Comparison of ENCODE assay signal across 25 cellular contexts in the genomic region with DNA sequence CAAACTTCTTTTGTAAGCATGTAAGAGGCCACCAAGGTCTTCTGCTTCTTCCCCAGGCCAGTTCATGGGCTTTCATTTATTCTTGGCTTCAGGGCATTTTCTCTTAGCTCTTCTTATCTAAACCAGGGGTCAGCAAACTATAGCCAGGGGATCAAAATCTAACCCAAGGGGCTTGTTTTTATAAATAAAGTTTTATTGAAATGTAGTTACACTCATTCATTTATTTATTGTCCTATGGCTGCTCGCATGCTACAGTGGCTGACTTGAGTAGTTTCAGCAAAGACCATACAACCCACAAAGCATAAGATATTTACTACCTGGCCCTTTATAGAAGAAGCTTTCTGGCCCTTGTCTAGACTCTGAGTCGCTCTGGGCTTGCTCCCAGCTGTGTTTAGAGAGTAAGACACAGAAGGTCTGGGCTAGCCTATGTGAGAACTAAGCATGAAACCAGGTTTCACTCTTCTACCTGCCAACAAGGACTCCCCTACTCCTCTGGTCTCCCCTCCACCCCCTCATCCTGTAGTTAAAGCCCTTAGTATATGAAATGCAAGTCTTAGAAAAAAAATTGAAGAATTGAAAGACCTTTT. TPM values are rescaled to one million over a fixed set of nuclear protein-coding genes. Genes with fewer than 3 reads are reported as not detected.
DNase-seq lines count a peak whose midpoint lies in the region; ATAC-seq, FAIRE-seq and TF ChIP-seq lines count a peak whose summit lies in the region.
"Had no signal": no experiment of that assay in that cellular context is flagged by ENCODE, and none has a peak within 500 bp of the region (broad histone marks: within the 10 kb centered on the region; RNA-seq: fewer than 3 reads in every experiment).

No MANE protein-coding gene starts in this region.

- H3K4me3 ChIP-seq in astrocyte (ENCODE audit: insufficient read depth, low read depth, low read length): no peak overlapping the region
- H3K4me3 ChIP-seq: body of pancreas, pancreas, upper lobe of left lung had no signal

- no peak for DNase-seq in astrocyte (ENCODE audit: low read depth)
- no peak for DNase-seq in activated CD8-positive, alpha-beta memory T cell treated with anti-CD3 and anti-CD28 coated beads, Interleukin-2, amount 10 ng/mL, durations not matched to agents 7 days and 5 days
- no peak for DNase-seq in D341Med (ENCODE audit: low spot score)
- DNase-seq in Kasumi-1 (lab: John Stamatoyannopoulos, UW): no peak
- no peak for DNase-seq in superior temporal gyrus (ENCODE audit: extremely low spot score)
- DNase-seq: activated CD4-positive, alpha-beta T cell treated with anti-CD3 and anti-CD28 coated beads, Interleukin-2, amount 50 U/mL, for 48 hours; activated T-cell treated with anti-CD3 and anti-CD28 coated beads, Interleukin-2, amount 50 U/mL, for 24 hours; body of pancreas; CD4-positive, alpha-beta memory T cell; DND-41; H9; NCI-H1105; NCI-H69; pancreas; upper lobe of left lung had no signal

- H3K27me3 Mint-ChIP-seq in astrocyte (ENCODE audit: low read depth, unreplicated experiment): peaks cover 7% of the 10 kb centered on the region
- peaks cover 2% of the 10 kb centered on the region for H3K27me3 Mint-ChIP-seq in activated CD8-positive, alpha-beta memory T cell treated with anti-CD3 and anti-CD28 coated beads, Interleukin-2, amount 10 ng/mL, durations not matched to agents 7 days and 5 days
- H3K27me3 Mint-ChIP-seq: activated T-cell treated with anti-CD3 and anti-CD28 coated beads, Interleukin-2, amount 50 U/mL, for 24 hours; stimulated activated naive CD8-positive, alpha-beta T cell treated with anti-CD3 and anti-CD28 coated beads, Interleukin-15, Interleukin-2, amounts not matched to agents 100 ng/mL and 50 ng/mL, for 24 hours had no signal

- no peak overlapping the region for H3K4me2 ChIP-seq in astrocyte (ENCODE audit: low read length)
- H3K4me2 ChIP-seq: KMS-11 had no signal

- no peaks in the 10 kb centered on the region for H4K20me1 ChIP-seq in astrocyte (ENCODE audit: insufficient read depth, low read length)

- H3K27ac Mint-ChIP-seq in astrocyte (ENCODE audit: unreplicated experiment): peak overlapping the region; percentile 68
- no peak overlapping the region for H3K27ac Mint-ChIP-seq in activated CD8-positive, alpha-beta memory T cell treated with anti-CD3 and anti-CD28 coated beads, Interleukin-2, amount 10 ng/mL, durations not matched to agents 7 days and 5 days
- H3K27ac Mint-ChIP-seq: activated naive CD4-positive, alpha-beta T cell treated with anti-CD3 and anti-CD28 coated beads, Interleukin-2, amount 50 U/mL, for 72 hours; activated T-cell treated with anti-CD3 and anti-CD28 coated beads, Interleukin-2, amount 50 U/mL, for 24 hours; CD4-positive, alpha-beta memory T cell; H9; stimulated activated naive CD8-positive, alpha-beta T cell treated with anti-CD3 and anti-CD28 coated beads, Interleukin-15, Interleukin-2, amounts not matched to agents 100 ng/mL and 50 ng/mL, for 24 hours; T-helper 1 cell treated with Interleukin-12 subunit alpha and Interleukin-12 subunit beta and Interleukin-4 antibody, amounts not matched to agents 30 μg/mL and 1 μg/mL, for 36 hours had no signal

- no peaks in the 10 kb centered on the region for H3K9me3 Mint-ChIP-seq in astrocyte (ENCODE audit: unreplicated experiment)
- H3K9me3 Mint-ChIP-seq in activated CD8-positive, alpha-beta memory T cell treated with anti-CD3 and anti-CD28 coated beads, Interleukin-2, amount 10 ng/mL, durations not matched to agents 7 days and 5 days (ENCODE audit: low read depth): no peaks in the 10 kb centered on the region
- H3K9me3 Mint-ChIP-seq: activated naive CD4-positive, alpha-beta T cell treated with anti-CD3 and anti-CD28 coated beads, Interleukin-2, amount 50 U/mL, for 72 hours; activated T-cell treated with anti-CD3 and anti-CD28 coated beads, Interleukin-2, amount 50 U/mL, for 24 hours; CD4-positive, alpha-beta memory T cell; H9; stimulated activated naive CD8-positive, alpha-beta T cell treated with anti-CD3 and anti-CD28 coated beads, Interleukin-15, Interleukin-2, amounts not matched to agents 100 ng/mL and 50 ng/mL, for 24 hours; T-helper 1 cell treated with Interleukin-12 subunit alpha and Interleukin-12 subunit beta and Interleukin-4 antibody, amounts not matched to agents 30 μg/mL and 1 μg/mL, for 36 hours had no signal

- no peaks in the 10 kb centered on the region for H3K27me3 ChIP-seq in astrocyte (ENCODE audit: insufficient read depth, low read length)
- H3K27me3 ChIP-seq: body of pancreas, pancreas, upper lobe of left lung had no signal

- ATAC-seq in GM18909 (IDR thresholded peaks at IDR 0.05; ENCODE audit: poor library complexity, unreplicated experiment) (peak; percentile 40), GM21717 (IDR thresholded peaks at IDR 0.05; ENCODE audit: unreplicated experiment) (peak; percentile 49), HG03064 (IDR thresholded peaks at IDR 0.05; ENCODE audit: low read depth, unreplicated experiment) (peak; percentile 58)
- no peak for ATAC-seq in activated CD8-positive, alpha-beta memory T cell treated with anti-CD3 and anti-CD28 coated beads, Interleukin-2, amount 10 ng/mL, durations not matched to agents 7 days and 5 days
- ATAC-seq: body of pancreas, pancreas had no signal

- H3K36me3 ChIP-seq in astrocyte (ENCODE audit: insufficient read depth, low read length): no peaks in the 10 kb centered on the region
- H3K36me3 ChIP-seq: pancreas, upper lobe of left lung had no signal

- H3K4me1 Mint-ChIP-seq in astrocyte (ENCODE audit: low read depth, unreplicated experiment): no peaks in the 10 kb centered on the region
- peaks cover 2% of the 10 kb centered on the region for H3K4me1 Mint-ChIP-seq in activated CD8-positive, alpha-beta memory T cell treated with anti-CD3 and anti-CD28 coated beads, Interleukin-2, amount 10 ng/mL, durations not matched to agents 7 days and 5 days

- H3K4me1 ChIP-seq in astrocyte (ENCODE audit: insufficient read depth, low read length): peaks cover 10% of the 10 kb centered on the region
- H3K4me1 ChIP-seq: pancreas had no signal

- no peaks in the 10 kb centered on the region for H3K79me2 ChIP-seq in astrocyte (ENCODE audit: insufficient read depth, low read length)

- H3K4me3 Mint-ChIP-seq in astrocyte (ENCODE audit: unreplicated experiment): no peak overlapping the region
- H3K4me3 Mint-ChIP-seq in activated CD8-positive, alpha-beta memory T cell treated with anti-CD3 and anti-CD28 coated beads, Interleukin-2, amount 10 ng/mL, durations not matched to agents 7 days and 5 days: no peak overlapping the region
- H3K4me3 Mint-ChIP-seq: activated T-cell treated with anti-CD3 and anti-CD28 coated beads, Interleukin-2, amount 50 U/mL, for 24 hours; CD4-positive, alpha-beta memory T cell; H9; stimulated activated naive CD8-positive, alpha-beta T cell treated with anti-CD3 and anti-CD28 coated beads, Interleukin-15, Interleukin-2, amounts not matched to agents 100 ng/mL and 50 ng/mL, for 24 hours; T-helper 1 cell treated with Interleukin-12 subunit alpha and Interleukin-12 subunit beta and Interleukin-4 antibody, amounts not matched to agents 30 μg/mL and 1 μg/mL, for 36 hours had no signal

- no peak for TF ChIP-seq CTCF in astrocyte (IDR thresholded peaks at IDR 0.05; ENCODE audit: insufficient read depth, low read depth, low read length)

- FAIRE-seq in astrocyte (lab: Jason Lieb, UNC): no peak
- FAIRE-seq: colon, keratinocyte, pancreas had no signal

- H3K27ac ChIP-seq in astrocyte (ENCODE audit: low read depth, low read length): no peak overlapping the region
- H3K27ac ChIP-seq: body of pancreas, KMS-11, pancreas, upper lobe of left lung had no signal

- CTCF ChIA-PET in activated CD8-positive, alpha-beta memory T cell treated with anti-CD3 and anti-CD28 coated beads, Interleukin-2, amount 10 ng/mL, durations not matched to agents 7 days and 5 days (lab: Charles Lee): interaction anchor here (0.9 to 1.6 kb wide), 5 partner anchors 13 to 770 kb away, joined by 3 to 5 read pairs (median 4); a partner anchor contains a TSS

- no peak overlapping the region for H3K9ac ChIP-seq in astrocyte (ENCODE audit: low read length)
- H3K9ac ChIP-seq: KMS-11 had no signal

- H2AFZ ChIP-seq in astrocyte (ENCODE audit: low read depth, low read length): no peak overlapping the region

- H3K9me3 ChIP-seq in astrocyte (ENCODE audit: insufficient read depth, low read depth, low read length): no peaks in the 10 kb centered on the region
- H3K9me3 ChIP-seq: body of pancreas, pancreas, upper lobe of left lung had no signal

- H3K36me3 Mint-ChIP-seq in astrocyte (ENCODE audit: low read depth, unreplicated experiment): no peaks in the 10 kb centered on the region
- H3K36me3 Mint-ChIP-seq in activated CD8-positive, alpha-beta memory T cell treated with anti-CD3 and anti-CD28 coated beads, Interleukin-2, amount 10 ng/mL, durations not matched to agents 7 days and 5 days: no peaks in the 10 kb centered on the region
- H3K36me3 Mint-ChIP-seq: activated naive CD4-positive, alpha-beta T cell treated with anti-CD3 and anti-CD28 coated beads, Interleukin-2, amount 50 U/mL, for 72 hours; CD4-positive, alpha-beta memory T cell had no signal

RNA-seq across cellular contexts. Expression of a gene that starts 43.2 kb away (rescaled TPM):
- not detected in 2 replicates for total RNA-seq in astrocyte
- total RNA-seq in activated CD8-positive, alpha-beta memory T cell treated with anti-CD3 and anti-CD28 coated beads, Interleukin-2, amount 10 ng/mL, durations not matched to agents 7 days and 5 days: under 1 TPM in 1 of 2 experiments, not detected in 1; 0.67 TPM
- total RNA-seq: activated naive CD4-positive, alpha-beta T cell treated with anti-CD3 and anti-CD28 coated beads, Interleukin-2, amount 50 U/mL, for 72 hours; body of pancreas; CD4-positive, alpha-beta memory T cell; H9; lung microvascular endothelial cell; pancreas; upper lobe of left lung had no signal
